ENCODE assay signal across 1 cellular context in genomic region chr14:60091550-60092511, GRCh38.
TF ChIP-seq lines count a peak whose summit lies in the region.

Gene PCNX4, plus strand, starts transcription at chr14:60091923. Its CDS starts 15,716 bp downstream, at chr14:60107639.

TF ChIP-seq in HEK293, 187 proteins besides CTCF, POLR2A, EP300 and RAD21 (continued from another document and continues in another):
- no peak for TF ChIP-seq ZNF670 (tag by site-specific recombination; IDR thresholded peaks at IDR 0.05; ENCODE audit: low read depth)
- TF ChIP-seq YY1 (tag by site-specific recombination; IDR thresholded peaks at IDR 0.05), result peak; percentile 43; the same call in 1 of the 2 replicates
- no peak for TF ChIP-seq ZNF776 (tag by site-specific recombination; IDR thresholded peaks at IDR 0.05; ENCODE audit: borderline replicate concordance)
- peak; percentile 37; the same call in 1 of the 2 replicates for TF ChIP-seq ZNF561 (tag by site-specific recombination; IDR thresholded peaks at IDR 0.05; ENCODE audit: borderline replicate concordance)
- no peak for TF ChIP-seq ZNF48 (tag by site-specific recombination; IDR thresholded peaks at IDR 0.05)
- TF ChIP-seq IKZF3 (tag by site-specific recombination; IDR thresholded peaks at IDR 0.05), result no peak
- TF ChIP-seq PBX3 (CRISPR knock-in tag; IDR thresholded peaks at IDR 0.05), result peak; percentile 68; the same call in 1 of the 2 replicates
- TF ChIP-seq ZNF654 (tag by site-specific recombination; IDR thresholded peaks at IDR 0.05; ENCODE audit: low read depth), result no peak
- no peak for TF ChIP-seq ZNF354C (tag by site-specific recombination; IDR thresholded peaks at IDR 0.05; ENCODE audit: borderline replicate concordance, low read depth)
- no peak for TF ChIP-seq ZNF623 (tag by site-specific recombination; IDR thresholded peaks at IDR 0.05)
- peak; percentile 88; the same call in 1 of the 2 replicates for TF ChIP-seq ZBTB20 (tag by site-specific recombination; IDR thresholded peaks at IDR 0.05)
- peak; percentile 74; the same call in 1 of the 2 replicates for TF ChIP-seq ZEB2 (tag by site-specific recombination; IDR thresholded peaks at IDR 0.05)
- TF ChIP-seq ZBTB1 (tag by site-specific recombination; IDR thresholded peaks at IDR 0.05), result no peak
- no peak; the same call in 1 of the 2 replicates for TF ChIP-seq GLIS1 (tag by site-specific recombination; IDR thresholded peaks at IDR 0.05)
- TF ChIP-seq TSHZ1 (tag by site-specific recombination; IDR thresholded peaks at IDR 0.05; ENCODE audit: borderline replicate concordance), result 0 out of 2 replicates have a peak, but pooled peaks have one; percentile 5
- 0 out of 2 replicates have a peak, but pooled peaks have one; percentile 60 for TF ChIP-seq HOXC10 (CRISPR knock-in tag; IDR thresholded peaks at IDR 0.05)
- no peak for TF ChIP-seq ZNF791 (tag by site-specific recombination; IDR thresholded peaks at IDR 0.05)
- TF ChIP-seq ZNF23 (tag by site-specific recombination; IDR thresholded peaks at IDR 0.05; ENCODE audit: borderline replicate concordance), result no peak
- TF ChIP-seq ZIC2 (tag by site-specific recombination; IDR thresholded peaks at IDR 0.05), result no peak
- TF ChIP-seq ZNF645 (tag by site-specific recombination; IDR thresholded peaks at IDR 0.05), result no peak
- no peak for TF ChIP-seq GFI1B (tag by site-specific recombination; IDR thresholded peaks at IDR 0.05)
- no peak for TF ChIP-seq ZNF133 (tag by site-specific recombination; IDR thresholded peaks at IDR 0.05)
- TF ChIP-seq OVOL3 (tag by site-specific recombination; IDR thresholded peaks at IDR 0.05), result 0 out of 2 replicates have a peak, but pooled peaks have one; percentile 21
- TF ChIP-seq ZNF274 (IDR thresholded peaks at IDR 0.05; ENCODE audit: low read length), result no peak
- no peak for TF ChIP-seq ZNF274 (tag by site-specific recombination; IDR thresholded peaks at IDR 0.05; ENCODE audit: borderline replicate concordance)
- no peak for TF ChIP-seq ZSCAN23 (tag by site-specific recombination; IDR thresholded peaks at IDR 0.05)
- peak; percentile 63 for TF ChIP-seq ZBTB21 (tag by site-specific recombination; IDR thresholded peaks at IDR 0.05)
- no peak for TF ChIP-seq PRDM6 (tag by site-specific recombination; IDR thresholded peaks at IDR 0.05)
- TF ChIP-seq KLF7 (tag by site-specific recombination; IDR thresholded peaks at IDR 0.05; ENCODE audit: borderline replicate concordance), result no peak
- TF ChIP-seq ZNF747 (tag by site-specific recombination; IDR thresholded peaks at IDR 0.05), result no peak
- TF ChIP-seq ZSCAN16 (tag by site-specific recombination; IDR thresholded peaks at IDR 0.05), result no peak
- TF ChIP-seq FEZF1 (tag by site-specific recombination; IDR thresholded peaks at IDR 0.05), result no peak
- no peak for TF ChIP-seq KLF17 (tag by site-specific recombination; IDR thresholded peaks at IDR 0.05)
- TF ChIP-seq ZNF19 (tag by site-specific recombination; IDR thresholded peaks at IDR 0.05; ENCODE audit: low read depth), result no peak
- TF ChIP-seq SCRT1 (tag by site-specific recombination; IDR thresholded peaks at IDR 0.05; ENCODE audit: borderline replicate concordance), result no peak
- no peak for TF ChIP-seq ZNF169 (tag by site-specific recombination; IDR thresholded peaks at IDR 0.05)
- TF ChIP-seq ZNF292 (tag by site-specific recombination; IDR thresholded peaks at IDR 0.05; ENCODE audit: borderline replicate concordance, low read depth), result no peak
- peak; percentile 34; the same call in 1 of the 2 replicates for TF ChIP-seq SP3 (tag by site-specific recombination; IDR thresholded peaks at IDR 0.05)
- no peak for TF ChIP-seq ZNF426 (tag by site-specific recombination; IDR thresholded peaks at IDR 0.05)
- peak; percentile 34; the same call in 1 of the 2 replicates for TF ChIP-seq ZSCAN5A (tag by site-specific recombination; IDR thresholded peaks at IDR 0.05)
- TF ChIP-seq ZNF549 (tag by site-specific recombination; IDR thresholded peaks at IDR 0.05), result no peak
- peak; percentile 99 for TF ChIP-seq ZBTB26 (tag by site-specific recombination; optimal IDR thresholded peaks at IDR 0.05)
- TF ChIP-seq GLI2 (tag by site-specific recombination; IDR thresholded peaks at IDR 0.05; ENCODE audit: borderline replicate concordance, low read depth), result no peak
- TF ChIP-seq ZNF449 (tag by site-specific recombination; IDR thresholded peaks at IDR 0.05), result no peak
- no peak; the same call in 1 of the 2 replicates for TF ChIP-seq ZNF10 (tag by site-specific recombination; IDR thresholded peaks at IDR 0.05)
- TF ChIP-seq ZBTB8A (tag by site-specific recombination; IDR thresholded peaks at IDR 0.05), result peak; percentile 59
- TF ChIP-seq ZNF114 (tag by site-specific recombination; IDR thresholded peaks at IDR 0.05), result no peak
- TF ChIP-seq ZNF518A (tag by site-specific recombination; conservative IDR thresholded peaks at IDR 0.05; ENCODE audit: low read depth), result no peak
